8 cellular contexts compared by ENCODE assay signal in genomic region chr5:109411175-109411514, GRCh38.
DNase-seq lines count a peak whose midpoint lies in the region; ATAC-seq, FAIRE-seq and TF ChIP-seq lines count a peak whose summit lies in the region.

No MANE protein-coding gene starts in this region.

- no peaks in the 10 kb centered on the region for H3K36me3 ChIP-seq in SK-N-MC (ENCODE audit: insufficient read depth, low read length)

- peak overlapping the region; percentile 90 for H3K9ac ChIP-seq in SK-N-MC (ENCODE audit: insufficient read length)

- no peak for TF ChIP-seq CTCF in GM12864 (IDR thresholded peaks at IDR 0.05; ENCODE audit: low read depth, low read length, missing control alignments)
- TF ChIP-seq CTCF in fibroblast of mammary gland (conservative IDR thresholded peaks at IDR 0.05; ENCODE audit: control insufficient read depth, insufficient read depth, low read depth, low read length), result no peak
- TF ChIP-seq CTCF in retinal pigment epithelial cell (conservative IDR thresholded peaks at IDR 0.05; ENCODE audit: low read depth, low read length), result no peak
- TF ChIP-seq CTCF in D721Med (IDR thresholded peaks at IDR 0.05; ENCODE audit: insufficient read depth, missing control alignments), result no peak

- peak overlapping the region; percentile 88 for H3K27ac ChIP-seq in SK-N-MC

- FAIRE-seq in D721Med (lab: Jason Lieb, UNC), result no peak

- ATAC-seq in GM21447 (IDR thresholded peaks at IDR 0.05; ENCODE audit: unreplicated experiment), result no peak
- ATAC-seq in GM18520 (IDR thresholded peaks at IDR 0.05; ENCODE audit: unreplicated experiment), result no peak

- H3K4me3 ChIP-seq in GM12864 (ENCODE audit: low read depth, low read length) (peak overlapping the region; percentile 83), SK-N-MC (peak overlapping the region; percentile 93), fibroblast of mammary gland (ENCODE audit: control insufficient read depth, low read depth, low read length) (peak overlapping the region; percentile 75), retinal pigment epithelial cell (ENCODE audit: low read length) (peak overlapping the region; percentile 75)

- no peaks in the 10 kb centered on the region for H3K9me3 ChIP-seq in SK-N-MC (ENCODE audit: low read depth, low read length)

- DNase-seq in GM12864 (ENCODE audit: low read depth) (no peak), SK-N-MC (ENCODE audit: low read depth, low spot score) (no peak), fibroblast of mammary gland (ENCODE audit: low read depth) (no peak), retinal pigment epithelial cell (ENCODE audit: low read depth) (no peak), D721Med (ENCODE audit: insufficient read length, low spot score) (no peak), DMS53 (lab: John Stamatoyannopoulos, UW) (no peak)
